Comparison of ENCODE assay signal across 9 cellular contexts in the genomic region with DNA sequence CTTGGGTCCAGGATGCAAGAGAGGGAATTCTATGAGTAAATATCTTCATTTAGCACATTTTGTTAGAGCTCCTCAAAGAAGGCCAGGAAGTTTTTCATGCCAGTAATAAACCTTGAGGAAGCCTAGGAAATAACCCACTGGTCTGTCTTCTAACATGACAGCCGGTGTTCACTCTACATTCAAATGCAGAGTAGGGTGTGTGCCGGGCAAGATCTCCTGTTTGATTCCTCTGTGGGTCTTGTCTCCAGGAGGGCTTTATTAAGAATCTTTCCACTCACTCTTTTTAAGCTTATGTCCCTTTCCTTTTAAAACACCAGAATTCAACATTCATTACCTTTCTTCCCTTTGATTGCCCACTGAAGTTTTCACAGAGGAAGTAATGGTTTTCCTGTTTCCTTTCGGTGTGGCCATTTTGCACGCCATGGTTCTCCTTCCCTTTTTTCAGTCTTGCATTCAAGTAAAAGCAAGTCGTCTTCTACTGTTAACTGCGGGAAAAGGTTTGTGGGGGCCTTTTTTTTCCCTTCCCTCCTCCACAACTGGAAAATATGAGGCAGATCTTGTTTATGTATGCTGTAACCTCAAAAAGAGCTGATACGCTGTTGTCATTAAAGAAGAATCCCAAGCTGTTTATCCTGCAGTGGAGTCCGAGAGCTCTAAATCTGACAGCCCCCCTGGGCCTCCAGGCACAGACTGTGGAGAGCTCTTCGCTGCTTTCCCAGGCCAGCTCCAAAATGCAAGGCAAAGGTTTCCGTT. TPM values are rescaled to one million over a fixed set of nuclear protein-coding genes. Genes with fewer than 3 reads are reported as not detected.
A peak's percentile ranks its signal among the peaks of the same experiment; 100 is the strongest.
DNase-seq lines count a peak whose midpoint lies in the region; ATAC-seq and TF ChIP-seq lines count a peak whose summit lies in the region.
"Had no signal": no experiment of that assay in that cellular context is flagged by ENCODE, and none has a peak within 500 bp of the region (broad histone marks: within the 10 kb centered on the region; RNA-seq: fewer than 3 reads in every experiment).

No MANE protein-coding gene starts in this region.

- ATAC-seq in GM18511 (IDR thresholded peaks at IDR 0.05; ENCODE audit: unreplicated experiment) (peak; percentile 44), right lobe of liver (no peak), esophagus mucosa (no peak)

- H3K27ac Mint-ChIP-seq in brain (peak overlapping the region in 3 of 5 experiments; percentile 88 to 94 (median 94)), type B pancreatic cell (peak overlapping the region; percentile 44)

- H3K4me1 Mint-ChIP-seq in brain (peaks cover 38% of the 10 kb centered on the region), type B pancreatic cell (ENCODE audit: unreplicated experiment) (peaks cover 30% of the 10 kb centered on the region)

- no peaks in the 10 kb centered on the region for H3K9me2 ChIP-seq in MM.1S (replicated peaks; ENCODE audit: insufficient read depth, low read length)

- H3K9me3 Mint-ChIP-seq in brain (no peaks in the 10 kb centered on the region), type B pancreatic cell (no peaks in the 10 kb centered on the region)

- no peak for DNase-seq in MM.1S
- DNase-seq in right lobe of liver: no peak
- no peak for DNase-seq in type B pancreatic cell (ENCODE audit: extremely low spot score, unreplicated experiment)
- no peak for DNase-seq in NCI-H2107 treated with DMSO at 0.1 percent for 48 hours (lab: John Stamatoyannopoulos, UW; ENCODE audit: unreplicated experiment)
- no peak for DNase-seq in cerebellar nuclear complex (lab: John Stamatoyannopoulos, UW)

- no peaks in the 10 kb centered on the region for H4K20me1 ChIP-seq in MM.1S (ENCODE audit: insufficient read depth, low read length)

- intact Hi-C loops in right lobe of liver (cut with DNase I): loop anchor here in 1 of 2 donors (5.0 kb wide), 1 partner anchor 179 kb away; no protein-coding TSS in a partner anchor

- H3K4me2 ChIP-seq in MM.1S (ENCODE audit: low read depth, low read length): peak overlapping the region; percentile 44; the same call in 1 of the 2 replicates

- H2AFZ ChIP-seq in MM.1S (ENCODE audit: low read length): no peak overlapping the region

- no peak overlapping the region for H3K27ac ChIP-seq in MM.1S (ENCODE audit: low read length)
- H3K27ac ChIP-seq in right lobe of liver: peak overlapping the region in 2 of 3 donors; percentile 4 to 27

- 48% methylated on average over 10 of the region's 10 CpGs for WGBS in right lobe of liver (ENCODE audit: insufficient coverage, low coverage, low lambda C conversion rate, missing lambda C conversion rate)

- H3K27me3 ChIP-seq in MM.1S (replicated peaks; ENCODE audit: insufficient read depth, low read length): no peaks in the 10 kb centered on the region
- no peaks in the 10 kb centered on the region for H3K27me3 ChIP-seq in right lobe of liver

- no peaks in the 10 kb centered on the region for H3F3A ChIP-seq in MM.1S (ENCODE audit: insufficient read depth, low read length)

- no peak for TF ChIP-seq POLR2A in right lobe of liver (IDR thresholded peaks at IDR 0.05)

- H3K4me3 ChIP-seq in MM.1S (ENCODE audit: low read length): no peak overlapping the region
- H3K4me3 ChIP-seq in right lobe of liver: no peak overlapping the region

- no peak overlapping the region for H3K9ac ChIP-seq in MM.1S (ENCODE audit: low read length)

- TF ChIP-seq CTCF in MM.1S (IDR thresholded peaks at IDR 0.05; ENCODE audit: low read length): no peak
- TF ChIP-seq CTCF in brain (conservative IDR thresholded peaks at IDR 0.05): no peak
- TF ChIP-seq CTCF in right lobe of liver (IDR thresholded peaks at IDR 0.05): no peak
- no peak for TF ChIP-seq CTCF in type B pancreatic cell (conservative IDR thresholded peaks at IDR 0.05)

- no peaks in the 10 kb centered on the region for H3K79me2 ChIP-seq in MM.1S (ENCODE audit: low read length)

- H3K4me1 ChIP-seq in MM.1S (ENCODE audit: low read length) (peaks cover 16% of the 10 kb centered on the region), right lobe of liver (peaks cover 0 to 19% (median 7%) of the 10 kb centered on the region in 4 donors)

- no peaks in the 10 kb centered on the region for H3K9me3 ChIP-seq in MM.1S (replicated peaks; ENCODE audit: insufficient read depth, low read length)
- H3K9me3 ChIP-seq in right lobe of liver: no peaks in the 10 kb centered on the region

- H3K4me3 Mint-ChIP-seq in brain: peak overlapping the region in 3 of 5 experiments; percentile 55 to 62 (median 62)
- H3K4me3 Mint-ChIP-seq in type B pancreatic cell: peak overlapping the region; percentile 43

- no peaks in the 10 kb centered on the region for H3K36me3 Mint-ChIP-seq in brain
- no peaks in the 10 kb centered on the region for H3K36me3 Mint-ChIP-seq in type B pancreatic cell

- H3K36me3 ChIP-seq in MM.1S (replicated peaks; ENCODE audit: insufficient read depth, low read length) (no peaks in the 10 kb centered on the region), right lobe of liver (no peaks in the 10 kb centered on the region)

- H3K27me3 Mint-ChIP-seq in brain (no peaks in the 10 kb centered on the region), type B pancreatic cell (no peaks in the 10 kb centered on the region)

RNA-seq across cellular contexts. Expression of a gene that starts 40.6 kb away (rescaled TPM):
- 2.8 TPM for polyA plus RNA-seq in brain (ENCODE audit: insufficient read depth, low read depth, low replicate concordance)
- total RNA-seq in right lobe of liver (10 to 100 TPM in 1 of 6 experiments, 1 to 10 TPM in 4, under 1 TPM in 1; 0.97 to 10.8 (median 3.6) TPM), type B pancreatic cell (ENCODE audit: low replicate concordance) (30.6 and 31.5 TPM in 2 replicates), esophagus mucosa (2.3 TPM)
- total RNA-seq: SK-MEL-5 had no signal
